9 cellular contexts compared by ENCODE assay signal in genomic region chr5:132259061-132259851, GRCh38. TPM values are rescaled to one million over a fixed set of nuclear protein-coding genes. Genes with fewer than 3 reads are reported as not detected.
DNase-seq lines count a peak whose midpoint lies in the region; ATAC-seq and TF ChIP-seq lines count a peak whose summit lies in the region.
"Had no signal": no experiment of that assay in that cellular context is flagged by ENCODE, and none has a peak within 500 bp of the region (broad histone marks: within the 10 kb centered on the region; RNA-seq: fewer than 3 reads in every experiment).

No MANE protein-coding gene starts in this region.

- no peaks in the 10 kb centered on the region for H3K36me3 Mint-ChIP-seq in endodermal cell (ENCODE audit: low read depth)

- H3K4me3 Mint-ChIP-seq in endodermal cell, result peak overlapping the region; percentile 69

- H3K9me3 ChIP-seq in endodermal cell (ENCODE audit: control insufficient read depth, low read length), result no peaks in the 10 kb centered on the region
- no peaks in the 10 kb centered on the region for H3K9me3 ChIP-seq in mucosa of rectum (ENCODE audit: control insufficient read depth in 2 of 2, low read length in 2 of 2)
- H3K9me3 ChIP-seq: Caco-2 had no signal

- H3K79me2 ChIP-seq in ACC112 (ENCODE audit: control insufficient read depth, insufficient read depth, low read length, unreplicated experiment), result peaks cover 57% of the 10 kb centered on the region

- H3K9me3 Mint-ChIP-seq in endodermal cell, result no peaks in the 10 kb centered on the region

- H3K4me1 ChIP-seq in ACC112 (ENCODE audit: control insufficient read depth, insufficient read depth, low read length, unreplicated experiment) (peaks cover 56% of the 10 kb centered on the region), endodermal cell (ENCODE audit: control insufficient read depth, insufficient read depth, low read length) (no peaks in the 10 kb centered on the region), mucosa of rectum (ENCODE audit: control insufficient read depth in 2 of 2, insufficient read depth in 2 of 2, low read length in 2 of 2) (peaks cover 4 to 14% of the 10 kb centered on the region in 2 donors)
- H3K4me1 ChIP-seq: Caco-2 had no signal

- WGBS in endodermal cell (ENCODE audit: insufficient coverage in 1 of 2, insufficient read length in 1 of 2), 2 experiments, result 84 to 90% methylated on average over 12 to 24 of the region's 24 CpGs

- DNase-seq in NCI-H226 (peak; percentile 60), endodermal cell (peak; percentile 53), iPS-NIHi7 (ENCODE audit: extremely low spot score) (no peak), HK-2 (ENCODE audit: unreplicated experiment) (no peak), NCI-H128 (lab: John Stamatoyannopoulos, UW; ENCODE audit: unreplicated experiment) (no peak)

- H3K4me3 ChIP-seq in ACC112 (ENCODE audit: low read depth, low read length) (peak overlapping the region; percentile 83), endodermal cell (ENCODE audit: low read length) (no peak overlapping the region), mucosa of rectum (ENCODE audit: low read length in 2 of 2) (peak overlapping the region; percentile 12 to 63)

- no peaks in the 10 kb centered on the region for H3K36me3 ChIP-seq in ACC112 (ENCODE audit: insufficient read depth, low read length)
- no peaks in the 10 kb centered on the region for H3K36me3 ChIP-seq in endodermal cell (ENCODE audit: control insufficient read depth, insufficient read depth, low read length)
- no peaks in the 10 kb centered on the region for H3K36me3 ChIP-seq in mucosa of rectum (ENCODE audit: control insufficient read depth in 2 of 2, insufficient read depth in 2 of 2, low read length in 2 of 2)

- no peak for TF ChIP-seq CTCF in endodermal cell (conservative IDR thresholded peaks at IDR 0.05)

- H3K27me3 ChIP-seq in ACC112 (ENCODE audit: insufficient read depth, low read length) (no peaks in the 10 kb centered on the region), endodermal cell (ENCODE audit: control insufficient read depth, insufficient read depth, low read length, poor library complexity, severe bottlenecking) (peaks cover 12% of the 10 kb centered on the region), mucosa of rectum (ENCODE audit: control insufficient read depth in 2 of 2, insufficient read depth in 2 of 2, low read length in 2 of 2) (no peaks in the 10 kb centered on the region)

- H2AFZ ChIP-seq in ACC112 (ENCODE audit: low read length, unreplicated experiment), result no peak overlapping the region

- no peak for ATAC-seq in HG03460 (IDR thresholded peaks at IDR 0.05; ENCODE audit: unreplicated experiment)

- H3K27ac ChIP-seq in ACC112 (ENCODE audit: low read depth, low read length) (peak overlapping the region; percentile 87), endodermal cell (ENCODE audit: low read depth, low read length) (peak overlapping the region; percentile 88), mucosa of rectum (ENCODE audit: low read depth in 2 of 2, low read length in 2 of 2) (peak overlapping the region; percentile 81 to 86)

- peaks cover 28% of the 10 kb centered on the region for H3K27me3 Mint-ChIP-seq in endodermal cell (ENCODE audit: insufficient read depth)

- H3K4me1 Mint-ChIP-seq in endodermal cell, result no peaks in the 10 kb centered on the region

- no peak overlapping the region for H3K9ac ChIP-seq in endodermal cell (ENCODE audit: extremely low read depth, low read length, poor library complexity, severe bottlenecking)
- peak overlapping the region; percentile 64 to 67 for H3K9ac ChIP-seq in mucosa of rectum (ENCODE audit: low read depth in 1 of 2, low read length in 2 of 2)

- H3K27ac Mint-ChIP-seq in endodermal cell, result no peak overlapping the region

RNA-seq across cellular contexts. Expression of gene PDLIM4, which starts 1.8 kb away (rescaled TPM):
- total RNA-seq in endodermal cell, result 10 to 100 TPM in 1 of 2 donors, 1 to 10 TPM in 1; 9.0 to 11.2 TPM
- polyA plus RNA-seq in endodermal cell (2013, experiment 1 of 2), result 32.8 TPM
- polyA plus RNA-seq in endodermal cell (2013, experiment 2 of 2), result 29.0 TPM
- total RNA-seq: Caco-2 had no signal

RNA-seq across cellular contexts. Expression of gene P4HA2, which starts 31.6 kb away (rescaled TPM):
- 10 to 100 TPM; 15.1 to 19.6 TPM for total RNA-seq in endodermal cell
- polyA plus RNA-seq in endodermal cell (2013, experiment 1 of 2), result 16.6 TPM
- 14.6 TPM for polyA plus RNA-seq in endodermal cell (2013, experiment 2 of 2)

RNA-seq across cellular contexts. Expression of gene SLC22A4, which starts 34.9 kb away (rescaled TPM):
- total RNA-seq in endodermal cell, result under 1 TPM in 1 of 2 donors, not detected in 1; 0.68 TPM
- 0.18 TPM for polyA plus RNA-seq in endodermal cell (2013, experiment 1 of 2)
- 0.12 TPM for polyA plus RNA-seq in endodermal cell (2013, experiment 2 of 2)

Comparison
In these comparisons a context has a peak if more than half of its experiments do, and no peak if none do; other contexts are left out.
1. DNase-seq: peak in NCI-H226 (single experiment) and endodermal cell (single experiment); none in iPS-NIHi7 (single experiment), HK-2 (single experiment) and NCI-H128 (single experiment).
2. Peak in every context shown above with its lines, with median percentiles within 50 percentile points of each other: H3K27ac ChIP-seq.